In genomic region chr5:51632794-51633193, GRCh38 we compare ENCODE assay signal across 24 cellular contexts.
DNase-seq lines count a peak whose midpoint lies in the region; ATAC-seq and TF ChIP-seq lines count a peak whose summit lies in the region.
"Had no signal": no experiment of that assay in that cellular context is flagged by ENCODE, and none has a peak within 500 bp of the region (broad histone marks: within the 10 kb centered on the region; RNA-seq: fewer than 3 reads in every experiment).

No MANE protein-coding gene starts in this region.

- no peaks in the 10 kb centered on the region for H4K20me1 ChIP-seq in neural progenitor cell (ENCODE audit: low read depth)

- H3F3A ChIP-seq in neural progenitor cell (ENCODE audit: low read depth): no peaks in the 10 kb centered on the region

- no peak overlapping the region for H3K4me3 ChIP-seq in neural progenitor cell
- H3K4me3 ChIP-seq in coronary artery: no peak overlapping the region
- H3K4me3 ChIP-seq: sigmoid colon, SJSA1, tibial artery had no signal

- H3K27me3 Mint-ChIP-seq in neural progenitor cell (ENCODE audit: insufficient read depth, low read depth): peaks cover 2% of the 10 kb centered on the region
- H3K27me3 Mint-ChIP-seq: activated CD4-positive, alpha-beta memory T cell treated with anti-CD3 and anti-CD28 coated beads for 36 hours; activated naive CD8-positive, alpha-beta T cell; activated T-helper 17 cell treated with anti-CD3 and anti-CD28 coated beads, Interleukin-2, amount 50 U/mL, for 72 hours; CD4-positive, alpha-beta T cell had no signal

- peak overlapping the region; percentile 24 for H2AFZ ChIP-seq in neural progenitor cell (replicated peaks)
- H2AFZ ChIP-seq: parathyroid adenoma had no signal

- H3K4me1 Mint-ChIP-seq in neural progenitor cell: no peaks in the 10 kb centered on the region
- H3K4me1 Mint-ChIP-seq: activated T-helper 17 cell treated with anti-CD3 and anti-CD28 coated beads, Interleukin-2, amount 50 U/mL, for 72 hours had no signal

- H3K9me3 ChIP-seq in neural progenitor cell (ENCODE audit: low read depth): no peaks in the 10 kb centered on the region
- H3K9me3 ChIP-seq: sigmoid colon, SJSA1, tibial artery had no signal

- no peak overlapping the region for H3K27ac Mint-ChIP-seq in neural progenitor cell
- H3K27ac Mint-ChIP-seq: activated CD4-positive, alpha-beta memory T cell treated with anti-CD3 and anti-CD28 coated beads for 36 hours; activated naive CD8-positive, alpha-beta T cell; activated T-helper 17 cell treated with anti-CD3 and anti-CD28 coated beads, Interleukin-2, amount 50 U/mL, for 72 hours; CD4-positive, alpha-beta T cell; HFFc6 had no signal

- H3K4me2 ChIP-seq in neural progenitor cell: no peak overlapping the region

- H3K9ac ChIP-seq in neural progenitor cell: no peak overlapping the region
- H3K9ac ChIP-seq: parathyroid adenoma had no signal

- no peaks in the 10 kb centered on the region for H3K27me3 ChIP-seq in neural progenitor cell
- H3K27me3 ChIP-seq: sigmoid colon, SJSA1, tibial artery had no signal

- H3K79me2 ChIP-seq in neural progenitor cell (ENCODE audit: low read depth): no peaks in the 10 kb centered on the region
- H3K79me2 ChIP-seq: parathyroid adenoma had no signal

- H3K36me3 ChIP-seq in neural progenitor cell: no peaks in the 10 kb centered on the region
- H3K36me3 ChIP-seq: sigmoid colon, SJSA1, tibial artery had no signal

- H3K36me3 Mint-ChIP-seq in neural progenitor cell: no peaks in the 10 kb centered on the region
- H3K36me3 Mint-ChIP-seq: activated CD4-positive, alpha-beta memory T cell treated with anti-CD3 and anti-CD28 coated beads for 36 hours; activated naive CD8-positive, alpha-beta T cell had no signal

- H3K27ac ChIP-seq in neural progenitor cell: no peak overlapping the region
- no peak overlapping the region for H3K27ac ChIP-seq in coronary artery
- H3K27ac ChIP-seq: parathyroid adenoma, sigmoid colon, SJSA1, tibial artery had no signal

- TF ChIP-seq CTCF in neural progenitor cell (IDR thresholded peaks at IDR 0.05) (no peak), coronary artery (IDR thresholded peaks at IDR 0.05) (no peak)

- H3K9me3 Mint-ChIP-seq in neural progenitor cell: peaks cover 5% of the 10 kb centered on the region

- peaks cover 11% of the 10 kb centered on the region for H3K4me1 ChIP-seq in neural progenitor cell
- H3K4me1 ChIP-seq: parathyroid adenoma, sigmoid colon, SJSA1, tibial artery had no signal

- no peak for ATAC-seq in GM21786 (IDR thresholded peaks at IDR 0.05; ENCODE audit: unreplicated experiment)
- ATAC-seq in HG03175 (IDR thresholded peaks at IDR 0.05; ENCODE audit: unreplicated experiment): no peak
- ATAC-seq: activated CD4-positive, CD25-positive, alpha-beta regulatory T cell treated with anti-CD3 and anti-CD28 coated beads, Interleukin-2, amount 50 U/mL, for 24 hours; activated T-helper 17 cell treated with anti-CD3 and anti-CD28 coated beads, Interleukin-2, amount 50 U/mL, for 72 hours; stimulated activated naive CD8-positive, alpha-beta T cell treated with anti-CD3 and anti-CD28 coated beads, Interleukin-15, Interleukin-2, amounts not matched to agents 100 U/mL and 50 U/mL, for 24 hours had no signal

- DNase-seq in H4 (ENCODE audit: low spot score) (peak; percentile 46), NCI-H1105 treated with DMSO at 0.1 percent for 48 hours (lab: John Stamatoyannopoulos, UW) (peak; percentile 54), cerebellar cortex (ENCODE audit: low spot score) (peak; percentile 8), neural progenitor cell (ENCODE audit: low spot score) (no peak), coronary artery (ENCODE audit: low spot score) (no peak)
- DNase-seq: activated CD4-positive, alpha-beta memory T cell treated with anti-CD3 and anti-CD28 coated beads for 36 hours; activated CD8-positive, alpha-beta memory T cell treated with anti-CD3 and anti-CD28 coated beads, Interleukin-2, amount 50 U/mL, for 48 hours; aorta; CD4-positive, alpha-beta T cell; cerebellar nuclear complex; HFFc6; islet precursor cell; MV-4-11; NCI-H510A; sigmoid colon; stimulated activated naive CD8-positive, alpha-beta T cell treated with anti-CD3 and anti-CD28 coated beads, Interleukin-15, Interleukin-2, amounts not matched to agents 100 U/mL and 50 U/mL, for 24 hours; tibial artery had no signal

- no peak overlapping the region for H3K4me3 Mint-ChIP-seq in neural progenitor cell
- H3K4me3 Mint-ChIP-seq: activated CD4-positive, alpha-beta memory T cell treated with anti-CD3 and anti-CD28 coated beads for 36 hours; activated naive CD8-positive, alpha-beta T cell; activated T-helper 17 cell treated with anti-CD3 and anti-CD28 coated beads, Interleukin-2, amount 50 U/mL, for 72 hours; CD4-positive, alpha-beta T cell; HFFc6 had no signal

Comparison
In these comparisons a context has a peak if more than half of its experiments do, and no peak if none do; other contexts are left out.
1. DNase-seq: peak in H4 (single experiment), NCI-H1105 treated with DMSO at 0.1 percent for 48 hours (single experiment) and cerebellar cortex (single experiment); none in neural progenitor cell (single experiment) and coronary artery (single experiment).